32 cellular contexts compared by ENCODE assay signal in the genomic region with DNA sequence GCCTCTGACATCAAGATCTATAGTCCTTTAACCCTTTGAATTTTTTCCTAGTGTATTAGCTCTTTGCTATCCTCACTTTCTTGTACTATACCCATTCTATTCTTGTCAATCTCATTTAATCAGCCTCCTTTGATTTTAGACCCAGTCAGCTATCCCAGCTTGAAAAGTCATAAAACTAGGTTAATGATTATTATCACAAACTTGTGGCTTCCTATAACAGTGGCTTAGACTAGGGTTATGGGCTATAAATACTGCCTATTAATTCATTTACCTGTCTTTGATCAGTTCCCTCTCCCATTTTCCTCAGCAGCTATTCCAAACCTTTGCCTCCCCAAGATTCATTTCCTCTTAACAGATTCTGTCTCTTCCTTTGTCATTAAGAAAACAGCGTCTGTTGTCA.
"Had no signal": no experiment of that assay in that cellular context is flagged by ENCODE, and none has a peak within 500 bp of the region (broad histone marks: within the 10 kb centered on the region; RNA-seq: fewer than 3 reads in every experiment).

No MANE protein-coding gene starts in this region.

- H3K4me3 Mint-ChIP-seq: activated CD8-positive, alpha-beta memory T cell treated with anti-CD3 and anti-CD28 coated beads, Interleukin-2, amount 10 ng/mL, durations not matched to agents 7 days and 5 days; activated CD8-positive, alpha-beta T cell treated with anti-CD3 and anti-CD28 coated beads, Interleukin-2, amount 10 ng/mL, durations not matched to agents 7 days and 5 days; activated naive CD8-positive, alpha-beta T cell treated with anti-CD3 and anti-CD28 coated beads, Interleukin-2, amount 50 U/mL, for 24 hours; activated T-cell treated with anti-CD3 and anti-CD28 coated beads, Interleukin-2, amount 50 U/mL, for 24 hours; activated T-helper 1 cell treated with anti-CD3 and anti-CD28 coated beads, Interleukin-12 subunit alpha, Interleukin-12 subunit beta, Interleukin-2, Interleukin-4 antibody, amounts not matched to agents 30 ng/mL and 10 ng/mL and 1 ng/mL, durations not matched to agents 14 hours and 24 hours and 36 hours had no signal

- H3K27ac Mint-ChIP-seq: activated CD8-positive, alpha-beta memory T cell treated with anti-CD3 and anti-CD28 coated beads, Interleukin-2, amount 10 ng/mL, durations not matched to agents 7 days and 5 days; activated CD8-positive, alpha-beta T cell treated with anti-CD3 and anti-CD28 coated beads, Interleukin-2, amount 10 ng/mL, durations not matched to agents 7 days and 5 days; activated naive CD8-positive, alpha-beta T cell treated with anti-CD3 and anti-CD28 coated beads, Interleukin-2, amount 50 U/mL, for 24 hours; activated T-cell treated with anti-CD3 and anti-CD28 coated beads, Interleukin-2, amount 50 U/mL, for 24 hours; activated T-helper 1 cell treated with anti-CD3 and anti-CD28 coated beads, Interleukin-12 subunit alpha, Interleukin-12 subunit beta, Interleukin-2, Interleukin-4 antibody, amounts not matched to agents 30 ng/mL and 10 ng/mL and 1 ng/mL, durations not matched to agents 14 hours and 24 hours and 36 hours had no signal

- H3K9me3 Mint-ChIP-seq: activated naive CD4-positive, alpha-beta T cell treated with anti-CD3 and anti-CD28 coated beads, Interleukin-2, amount 50 U/mL, for 72 hours; activated naive CD8-positive, alpha-beta T cell treated with anti-CD3 and anti-CD28 coated beads, Interleukin-2, amount 50 U/mL, for 24 hours; activated T-cell treated with anti-CD3 and anti-CD28 coated beads, Interleukin-2, amount 50 U/mL, for 24 hours; activated T-helper 1 cell treated with anti-CD3 and anti-CD28 coated beads, Interleukin-12 subunit alpha, Interleukin-12 subunit beta, Interleukin-2, Interleukin-4 antibody, amounts not matched to agents 30 ng/mL and 10 ng/mL and 1 ng/mL, durations not matched to agents 14 hours and 24 hours and 36 hours had no signal

- H3K4me3 ChIP-seq: ascending aorta, body of pancreas, SK-N-MC had no signal

- ATAC-seq: activated CD8-positive, alpha-beta memory T cell treated with anti-CD3 and anti-CD28 coated beads, Interleukin-2, amount 10 ng/mL, durations not matched to agents 7 days and 5 days; activated CD8-positive, alpha-beta T cell treated with anti-CD3 and anti-CD28 coated beads, Interleukin-2, amount 10 ng/mL, durations not matched to agents 7 days and 5 days; activated naive CD4-positive, alpha-beta T cell treated with anti-CD3 and anti-CD28 coated beads, Interleukin-2, amount 50 U/mL, for 72 hours; activated naive CD8-positive, alpha-beta T cell treated with anti-CD3 and anti-CD28 coated beads, Interleukin-2, amount 50 U/mL, for 24 hours; body of pancreas; Panc1; Right ventricle myocardium inferior had no signal

- H3K4me1 Mint-ChIP-seq: activated naive CD8-positive, alpha-beta T cell treated with anti-CD3 and anti-CD28 coated beads, Interleukin-2, amount 50 U/mL, for 24 hours had no signal

- H3K27ac ChIP-seq: ascending aorta, body of pancreas, KMS-11, SK-N-MC had no signal

- H3K4me2 ChIP-seq: KMS-11 had no signal

- H3K4me1 ChIP-seq: ascending aorta, body of pancreas had no signal

- H3K27me3 Mint-ChIP-seq: activated CD8-positive, alpha-beta memory T cell treated with anti-CD3 and anti-CD28 coated beads, Interleukin-2, amount 10 ng/mL, durations not matched to agents 7 days and 5 days; activated naive CD8-positive, alpha-beta T cell treated with anti-CD3 and anti-CD28 coated beads, Interleukin-2, amount 50 U/mL, for 24 hours; activated T-cell treated with anti-CD3 and anti-CD28 coated beads, Interleukin-2, amount 50 U/mL, for 24 hours had no signal

- H3K9me3 ChIP-seq: ascending aorta, body of pancreas had no signal

- H3K27me3 ChIP-seq: ascending aorta, body of pancreas had no signal

- DNase-seq: activated CD4-positive, alpha-beta T cell treated with anti-CD3 and anti-CD28 coated beads for 48 hours; activated CD4-positive, alpha-beta T cell treated with anti-CD3 and anti-CD28 coated beads, Interleukin-2, amount 50 U/mL, for 4 hours; activated CD4-positive, CD25-positive, alpha-beta regulatory T cell treated with anti-CD3 and anti-CD28 coated beads, Interleukin-2, amount 50 U/mL, for 72 hours; activated CD8-positive, alpha-beta memory T cell treated with anti-CD3 and anti-CD28 coated beads, Interleukin-2, amount 10 ng/mL, durations not matched to agents 7 days and 5 days; activated CD8-positive, alpha-beta T cell treated with anti-CD3 and anti-CD28 coated beads, Interleukin-2, amount 10 ng/mL, durations not matched to agents 7 days and 5 days; activated effector memory CD4-positive, alpha-beta T cell treated with anti-CD3 and anti-CD28 coated beads, Interleukin-2, amount 50 U/mL, for 16 hours; activated naive CD4-positive, alpha-beta T cell treated with Interleukin-2 at 50 U/mL for 16 hours; activated naive CD8-positive, alpha-beta T cell treated with anti-CD3 and anti-CD28 coated beads, Interleukin-2, amount 50 U/mL, for 24 hours; activated T-cell treated with anti-CD3 and anti-CD28 coated beads, Interleukin-2, amount 50 U/mL, for 24 hours; amniotic stem cell; body of pancreas; central memory CD4-positive, alpha-beta T cell; MV-4-11; NCI-H1092 treated with DMSO at 0.1 percent for 48 hours; NCI-H1417 treated with DMSO at 0.1 percent for 48 hours; NCI-H1694; NCI-H2029; NCI-H2107; NCI-H345; NCI-H510A; NCI-H526 treated with DMSO at 0.1 percent for 48 hours; NK-92 treated with Interleukin-12 subunit alpha and Interleukin-12 subunit beta, amount 100 ng/mL, for 24 hours; OCI-M1; RPMI8226; T-helper 1 cell had no signal

- H3K9ac ChIP-seq: KMS-11 had no signal
